ENCODE assay signal across 12 cellular contexts in genomic region chr5:58794875-58795274, GRCh38.
A peak's percentile ranks its signal among the peaks of the same experiment; 100 is the strongest.
DNase-seq lines count a peak whose midpoint lies in the region; ATAC-seq lines count a peak whose summit lies in the region.
"Had no signal": no experiment of that assay in that cellular context is flagged by ENCODE, and none has a peak within 500 bp of the region (broad histone marks: within the 10 kb centered on the region; RNA-seq: fewer than 3 reads in every experiment).

No MANE protein-coding gene starts in this region.

- peaks cover 12% of the 10 kb centered on the region for H3K27me3 Mint-ChIP-seq in activated naive CD8-positive, alpha-beta T cell treated with anti-CD3 and anti-CD28 coated beads for 36 hours

- intact Hi-C loops in Right ventricle myocardium superior (cut with DNase I), result no loop called here

- no peak overlapping the region for H3K4me3 Mint-ChIP-seq in activated naive CD8-positive, alpha-beta T cell treated with anti-CD3 and anti-CD28 coated beads for 36 hours

- peaks cover 2% of the 10 kb centered on the region for H3K4me1 Mint-ChIP-seq in activated naive CD8-positive, alpha-beta T cell treated with anti-CD3 and anti-CD28 coated beads for 36 hours

- peaks cover 1% of the 10 kb centered on the region for H3K9me3 Mint-ChIP-seq in activated naive CD8-positive, alpha-beta T cell treated with anti-CD3 and anti-CD28 coated beads for 36 hours

- ATAC-seq in HG02610 (IDR thresholded peaks at IDR 0.05; ENCODE audit: unreplicated experiment), result peak; percentile 66
- no peak for ATAC-seq in Right ventricle myocardium superior (ENCODE audit: poor library complexity)

- peak; percentile 75 for DNase-seq in activated CD4-positive, alpha-beta T cell treated with anti-CD3 and anti-CD28 coated beads for 48 hours
- DNase-seq in activated CD4-positive, alpha-beta T cell treated with anti-CD3 and anti-CD28 coated beads for 4 hours, result no peak
- peak; percentile 2 for DNase-seq in activated naive CD8-positive, alpha-beta T cell treated with anti-CD3 and anti-CD28 coated beads for 36 hours
- peak in 2 of 3 experiments; percentile 2 to 42 for DNase-seq in stimulated activated CD4-positive, alpha-beta T cell treated with anti-CD3 and anti-CD28 coated beads, TNF-alpha, amount 100 ng/mL, for 24 hours (ENCODE audit: low read depth in 3 of 3)
- DNase-seq in DMS 273 treated with DMSO at 0.1 percent for 48 hours (lab: John Stamatoyannopoulos, UW) (no peak), Right ventricle myocardium superior (no peak), GDM1 (lab: John Stamatoyannopoulos, UW) (no peak)
- DNase-seq: activated effector memory CD4-positive, alpha-beta T cell treated with anti-CD3 and anti-CD28 coated beads, Interleukin-2, amount 50 U/mL, for 16 hours; head of caudate nucleus; NK-92 treated with Interleukin-12 subunit alpha and Interleukin-12 subunit beta, amount 100 ng/mL, for 24 hours; WERI-Rb-1 had no signal

- H3K27ac Mint-ChIP-seq in activated naive CD8-positive, alpha-beta T cell treated with anti-CD3 and anti-CD28 coated beads for 36 hours, result no peak overlapping the region

- H3K36me3 Mint-ChIP-seq in activated naive CD8-positive, alpha-beta T cell treated with anti-CD3 and anti-CD28 coated beads for 36 hours, result no peaks in the 10 kb centered on the region

Comparison
In these comparisons a context has a peak if more than half of its experiments do, and no peak if none do; other contexts are left out.
1. DNase-seq: peak in activated CD4-positive, alpha-beta T cell treated with anti-CD3 and anti-CD28 coated beads for 48 hours (single experiment), activated naive CD8-positive, alpha-beta T cell treated with anti-CD3 and anti-CD28 coated beads for 36 hours (single experiment) and stimulated activated CD4-positive, alpha-beta T cell treated with anti-CD3 and anti-CD28 coated beads, TNF-alpha, amount 100 ng/mL, for 24 hours (2 of 3); none in activated CD4-positive, alpha-beta T cell treated with anti-CD3 and anti-CD28 coated beads for 4 hours (0 of 2), DMS 273 treated with DMSO at 0.1 percent for 48 hours (single experiment), Right ventricle myocardium superior (single experiment) and GDM1 (single experiment).